ENCODE assay signal across 26 cellular contexts in the genomic region with DNA sequence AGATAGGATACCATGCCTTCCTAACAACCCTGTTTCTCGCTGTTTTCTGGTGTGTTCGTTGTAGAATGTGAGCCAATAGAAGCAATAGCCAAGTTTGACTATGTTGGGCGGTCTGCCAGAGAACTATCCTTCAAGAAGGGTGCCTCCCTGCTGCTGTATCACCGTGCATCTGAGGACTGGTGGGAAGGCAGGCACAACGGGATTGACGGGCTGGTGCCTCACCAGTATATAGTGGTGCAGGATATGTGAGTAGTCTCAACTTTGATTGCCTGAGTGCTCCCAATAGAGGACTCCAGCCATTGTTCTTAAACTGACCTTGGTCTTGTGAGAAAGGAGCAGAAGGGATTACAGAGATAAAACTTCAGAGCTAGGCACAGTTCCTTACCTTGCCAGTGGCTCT.
"Had no signal": no experiment of that assay in that cellular context is flagged by ENCODE, and none has a peak within 500 bp of the region (broad histone marks: within the 10 kb centered on the region; RNA-seq: fewer than 3 reads in every experiment).

No MANE protein-coding gene starts in this region.

- H3K9me3 ChIP-seq: esophagus squamous epithelium, heart left ventricle, right atrium auricular region, upper lobe of left lung, vagina had no signal

- H3K4me1 ChIP-seq: heart left ventricle, right atrium auricular region, upper lobe of left lung, vagina had no signal

- DNase-seq: activated CD4-positive, alpha-beta memory T cell treated with anti-CD3 and anti-CD28 coated beads for 36 hours; activated CD4-positive, alpha-beta T cell treated with anti-CD3 and anti-CD28 coated beads, Interleukin-2, amount 10 ng/mL, durations not matched to agents 24 days and 14 days; activated CD8-positive, alpha-beta memory T cell treated with anti-CD3 and anti-CD28 coated beads, Interleukin-2, amount 50 U/mL, for 48 hours; activated gamma-delta T cell; activated naive CD4-positive, alpha-beta T cell treated with anti-CD3 and anti-CD28 coated beads, Interleukin-2, amount 10 ng/mL, durations not matched to agents 7 days and 5 days; activated naive CD8-positive, alpha-beta T cell treated with anti-CD3 and anti-CD28 coated beads, Interleukin-2, amount 10 ng/mL, durations not matched to agents 7 days and 5 days; activated T-cell treated with anti-CD3 and anti-CD28 coated beads, Interleukin-2, amount 50 U/mL, for 24 hours; dermis blood vessel endothelial cell; effector CD4-positive, alpha-beta T cell; esophagus squamous epithelium; foreskin keratinocyte; heart left ventricle; hypothalamus; immature natural killer cell; kidney; left colon; midbrain; naive thymus-derived CD4-positive, alpha-beta T cell; nucleus accumbens; stimulated activated CD4-positive, alpha-beta T cell treated with anti-CD3 and anti-CD28 coated beads, Interleukin-2, amount 100 ng/mL, for 48 hours; SW 1271; T1000; upper lobe of left lung; WERI-Rb-1 had no signal

- H3K4me3 ChIP-seq: esophagus squamous epithelium, heart left ventricle, right atrium auricular region, upper lobe of left lung, vagina had no signal

- H3K36me3 ChIP-seq: WERI-Rb-1 had no signal

- H3K27me3 ChIP-seq: esophagus squamous epithelium, foreskin keratinocyte, heart left ventricle, right atrium auricular region, upper lobe of left lung, vagina had no signal

- H3K27ac ChIP-seq: esophagus squamous epithelium, foreskin keratinocyte, heart left ventricle, right atrium auricular region, upper lobe of left lung, vagina, WERI-Rb-1 had no signal
